Comparison of ENCODE assay signal across 8 cellular contexts in the genomic region with DNA sequence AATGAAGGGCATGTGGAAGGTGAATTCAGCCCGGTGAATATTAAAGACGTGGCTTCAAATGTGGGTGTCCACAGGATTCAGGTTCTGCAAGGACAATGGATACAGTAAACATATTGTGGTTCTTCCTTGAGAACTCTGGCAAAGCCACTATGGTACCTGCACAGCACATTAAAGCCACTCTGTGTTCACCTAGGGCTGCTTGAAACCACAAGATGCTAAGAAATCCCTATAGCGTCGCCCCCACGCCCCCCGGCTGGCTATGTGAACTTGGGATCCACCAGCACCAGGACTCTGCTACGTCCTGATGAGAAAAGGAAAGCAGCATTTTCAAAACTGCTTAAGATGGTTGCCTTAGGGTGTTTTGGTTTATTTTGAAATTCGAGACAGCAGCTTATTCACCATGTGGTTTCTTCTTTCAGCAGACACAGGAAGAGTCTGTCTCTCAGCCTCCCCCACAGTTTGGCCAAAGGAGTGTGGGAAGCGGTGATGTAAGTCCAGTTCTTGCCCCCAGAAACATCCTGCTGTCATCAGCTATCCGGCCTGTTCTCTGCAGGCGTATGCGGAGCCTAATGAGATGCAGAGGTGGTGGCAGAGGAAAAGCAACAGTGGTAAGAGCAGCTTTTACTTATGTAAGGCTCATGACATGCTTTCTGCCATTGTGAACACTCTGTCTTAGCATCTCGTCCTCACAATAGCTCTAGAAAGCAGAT.
DNase-seq lines count a peak whose midpoint lies in the region; ATAC-seq and TF ChIP-seq lines count a peak whose summit lies in the region.

No MANE protein-coding gene starts in this region.

- DNase-seq in RWPE1 (ENCODE audit: low spot score), result peak; percentile 60
- peak; percentile 53 for DNase-seq in activated gamma-delta T cell treated with anti-CD3 and anti-CD28 coated beads, Interleukin-2, amount 50 U/mL, for 16 hours (ENCODE audit: low read depth)
- peak; percentile 86 for DNase-seq in Right ventricle myocardium inferior (ENCODE audit: missing footprints)
- DNase-seq in sciatic nerve (ENCODE audit: low spot score), result peak; percentile 81
- DNase-seq in NCI-H526 treated with DMSO at 0.1 percent for 48 hours (lab: John Stamatoyannopoulos, UW), result no peak
- no peak for DNase-seq in cerebellar cortex (ENCODE audit: low spot score)

- POLR2A ChIA-PET in RWPE1 (lab: Yijun Ruan, JAX; ENCODE audit: low non-redundant PET), result no interaction called here

- no peak for TF ChIP-seq CTCF in RWPE1 (conservative IDR thresholded peaks at IDR 0.05; ENCODE audit: low read depth)

- CTCF ChIA-PET in RWPE1 (lab: Yijun Ruan, JAX), result interaction anchor here (0.7 kb wide), 1 partner anchor 83 kb away, joined by 5 read pairs; no protein-coding TSS in a partner anchor

- ATAC-seq in GM19351 (IDR thresholded peaks at IDR 0.05; ENCODE audit: unreplicated experiment), result peak; percentile 59
- peak; percentile 92 for ATAC-seq in Right ventricle myocardium inferior
- peak; percentile 90 for ATAC-seq in sciatic nerve
- ATAC-seq in GM18909 (IDR thresholded peaks at IDR 0.05; ENCODE audit: poor library complexity, unreplicated experiment), result no peak

- H3K27ac ChIP-seq in RWPE1, result peak overlapping the region; percentile 75

- intact Hi-C loops in Right ventricle myocardium inferior (cut with DNase I) (no loop called here), sciatic nerve (cut with DNase I) (no loop called here)

Comparison
In these comparisons a context has a peak if more than half of its experiments do, and no peak if none do; other contexts are left out.
1. DNase-seq: peak in RWPE1 (single experiment), activated gamma-delta T cell treated with anti-CD3 and anti-CD28 coated beads, Interleukin-2, amount 50 U/mL, for 16 hours (single experiment), Right ventricle myocardium inferior (single experiment) and sciatic nerve (single experiment); none in NCI-H526 treated with DMSO at 0.1 percent for 48 hours (single experiment) and cerebellar cortex (single experiment).